ENCODE assay signal across 8 cellular contexts in the genomic region with DNA sequence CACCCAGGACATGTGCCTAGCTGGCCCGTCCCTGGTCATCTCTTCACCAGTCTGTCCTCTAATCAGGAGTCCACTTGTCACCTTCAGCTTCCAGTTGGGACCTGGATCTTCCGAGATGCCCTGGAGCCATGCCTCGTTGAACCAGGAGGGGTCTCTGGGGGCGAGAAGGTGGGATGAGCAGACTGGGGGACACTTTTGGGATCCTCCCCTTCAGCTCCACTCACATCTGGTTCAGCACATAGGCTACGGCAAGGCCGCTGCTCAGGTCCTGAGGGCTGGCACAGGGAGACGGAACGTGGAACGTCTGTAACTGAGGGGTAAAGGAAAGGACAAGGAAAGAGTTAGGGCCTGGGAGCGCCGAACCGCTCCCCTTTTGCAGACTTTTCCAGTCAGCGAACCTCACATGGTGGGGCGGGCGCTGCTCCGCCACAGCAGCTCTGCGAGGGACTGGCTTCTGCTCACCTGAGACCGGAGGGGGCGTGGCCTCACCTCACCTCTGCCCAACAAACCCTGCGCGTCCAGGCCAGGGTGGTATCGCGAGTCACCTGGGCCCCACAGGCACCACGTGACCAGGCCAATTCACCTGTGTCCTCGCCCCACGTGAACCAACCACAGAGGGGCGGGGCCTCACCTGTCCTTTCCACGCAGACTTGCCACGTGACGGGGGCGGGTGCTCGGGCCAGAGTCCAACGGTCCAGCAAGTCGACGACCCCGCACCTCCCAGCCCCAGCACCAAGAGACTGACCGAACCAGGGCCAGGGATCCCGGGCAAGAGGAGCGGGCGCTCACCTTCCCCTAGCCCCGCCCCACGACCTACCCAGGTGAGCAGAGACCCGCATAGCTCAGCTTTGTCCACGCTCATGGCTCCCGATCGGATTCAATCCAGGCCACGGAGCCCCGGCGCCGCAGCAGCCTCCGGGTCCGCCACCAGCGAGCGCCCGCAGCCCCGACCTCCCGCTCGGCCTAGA. TPM values are rescaled to one million over a fixed set of nuclear protein-coding genes. Genes with fewer than 3 reads are reported as not detected.
DNase-seq lines count a peak whose midpoint lies in the region; ATAC-seq and TF ChIP-seq lines count a peak whose summit lies in the region.

A gene with protein sequence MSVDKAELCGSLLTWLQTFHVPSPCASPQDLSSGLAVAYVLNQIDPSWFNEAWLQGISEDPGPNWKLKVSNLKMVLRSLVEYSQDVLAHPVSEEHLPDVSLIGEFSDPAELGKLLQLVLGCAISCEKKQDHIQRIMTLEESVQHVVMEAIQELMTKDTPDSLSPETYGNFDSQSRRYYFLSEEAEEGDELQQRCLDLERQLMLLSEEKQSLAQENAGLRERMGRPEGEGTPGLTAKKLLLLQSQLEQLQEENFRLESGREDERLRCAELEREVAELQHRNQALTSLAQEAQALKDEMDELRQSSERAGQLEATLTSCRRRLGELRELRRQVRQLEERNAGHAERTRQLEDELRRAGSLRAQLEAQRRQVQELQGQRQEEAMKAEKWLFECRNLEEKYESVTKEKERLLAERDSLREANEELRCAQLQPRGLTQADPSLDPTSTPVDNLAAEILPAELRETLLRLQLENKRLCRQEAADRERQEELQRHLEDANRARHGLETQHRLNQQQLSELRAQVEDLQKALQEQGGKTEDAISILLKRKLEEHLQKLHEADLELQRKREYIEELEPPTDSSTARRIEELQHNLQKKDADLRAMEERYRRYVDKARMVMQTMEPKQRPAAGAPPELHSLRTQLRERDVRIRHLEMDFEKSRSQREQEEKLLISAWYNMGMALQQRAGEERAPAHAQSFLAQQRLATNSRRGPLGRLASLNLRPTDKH (minus strand): TSS at position 965 of the 968 bp plus-strand sequence. CDS start 103 bp downstream, at position 862.

- H3K4me2 ChIP-seq in mesendoderm (ENCODE audit: low read length) = peak within 1 kb of the TSS; percentile 87

- H3K4me1 ChIP-seq in SJCRH30 (peaks cover 18% of the 10 kb centered on the region), mesendoderm (ENCODE audit: control insufficient read depth, low read depth, low read length) (peaks cover 8% of the 10 kb centered on the region), tibial artery (peaks cover 0 to 49% (median 35%) of the 10 kb centered on the region in 4 donors)

- intact Hi-C loops in tibial artery (cut with DNase I; ENCODE audit: low total_unique reads) = no loop called here

- no peak for TF ChIP-seq CTCF in tibial artery (IDR thresholded peaks at IDR 0.05)

- H4K8ac ChIP-seq in mesendoderm (ENCODE audit: low read depth, low read length) = no peak within 1 kb of the TSS

- H3K27me3 ChIP-seq in SJCRH30 = no peaks in the 10 kb centered on the region
- no peaks in the 10 kb centered on the region for H3K27me3 ChIP-seq in mesendoderm (ENCODE audit: insufficient read depth, low read length, poor library complexity)
- no peaks in the 10 kb centered on the region for H3K27me3 ChIP-seq in tibial artery

- peak within 1 kb of the TSS; percentile 95 for H3K56ac ChIP-seq in mesendoderm (ENCODE audit: low read length)

- no peak within 1 kb of the TSS for H2BK5ac ChIP-seq in mesendoderm (ENCODE audit: low read length)

- no peak within 1 kb of the TSS for H3K4ac ChIP-seq in mesendoderm (ENCODE audit: low read depth, low read length)

- H3K9me3 ChIP-seq in SJCRH30 (replicated peaks) (no peaks in the 10 kb centered on the region), tibial artery (no peaks in the 10 kb centered on the region)

- peak within 1 kb of the TSS; percentile 13 for H3K18ac ChIP-seq in mesendoderm (ENCODE audit: low read length)

- no peak within 1 kb of the TSS for H2AK5ac ChIP-seq in mesendoderm (ENCODE audit: low read length)

- peak; percentile 88 for DNase-seq in DMS53 treated with DMSO at 0.1 percent for 48 hours (lab: John Stamatoyannopoulos, UW; ENCODE audit: unreplicated experiment)
- DNase-seq in SJCRH30 = no peak
- peak; percentile 73 for DNase-seq in ecto neural progenitor cell (ENCODE audit: low spot score)
- DNase-seq in mesendoderm = peak; percentile 91
- DNase-seq in tibial artery = peak in 1 of 2 donors; percentile 80
- no peak for DNase-seq in GM19238 (ENCODE audit: insufficient read length, low spot score)
- no peak for DNase-seq in ACHN

- H3K4me3 ChIP-seq in SJCRH30 (peak within 1 kb of the TSS; percentile 64), mesendoderm (ENCODE audit: low read length) (peak within 1 kb of the TSS; percentile 45), tibial artery (peak within 1 kb of the TSS; percentile 62 to 90)

- H2BK15ac ChIP-seq in mesendoderm (replicated peaks; ENCODE audit: low read depth) = no peak within 1 kb of the TSS

- ATAC-seq in HG03108 (IDR thresholded peaks at IDR 0.05; ENCODE audit: unreplicated experiment) = peak; percentile 1

- H3K79me1 ChIP-seq in mesendoderm (ENCODE audit: low read length) = no peaks in the 10 kb centered on the region

- H3K27ac ChIP-seq in SJCRH30 (peak within 1 kb of the TSS; percentile 17; the same call in 1 of the 2 replicates), mesendoderm (ENCODE audit: low read depth, low read length) (peak within 1 kb of the TSS; percentile 15), tibial artery (peak within 1 kb of the TSS; percentile 83 to 91)

- no CpG with 5 or more reads among the region's 58 CpGs for WGBS in mesendoderm (ENCODE audit: extremely low coverage, insufficient coverage, low lambda C conversion rate)

- no peaks in the 10 kb centered on the region for H3K79me2 ChIP-seq in mesendoderm (ENCODE audit: control insufficient read depth, insufficient read depth, low read length)

- no peak within 1 kb of the TSS for H3K23ac ChIP-seq in mesendoderm (ENCODE audit: low read length)

- H3K36me3 ChIP-seq in SJCRH30 (no peaks in the 10 kb centered on the region), mesendoderm (ENCODE audit: control insufficient read depth, insufficient read depth, low read length) (no peaks in the 10 kb centered on the region), tibial artery (peaks cover 0 to 16% (median 0%) of the 10 kb centered on the region in 3 donors)

- no peak within 1 kb of the TSS for H2BK120ac ChIP-seq in mesendoderm (ENCODE audit: low read depth, low read length)

- peak within 1 kb of the TSS; percentile 77 for H3K9ac ChIP-seq in mesendoderm (ENCODE audit: low read length)

- no peak within 1 kb of the TSS for H4K5ac ChIP-seq in mesendoderm (ENCODE audit: low read length)

- in situ Hi-C loops in ACHN (cut with HindIII; ENCODE audit: low pct_ligation_motif_present, low pct_unique_long_range_greater_than_20kb, low sequenced_read_pairs) = no loop called here

RNA-seq across cellular contexts. Expression of the gene that starts here (rescaled TPM):
- total RNA-seq in SJCRH30 (2014; rRNA removed; shearing (Covaris generic)) = 14.1 and 19.0 TPM in 2 replicates
- polyA plus RNA-seq in mesendoderm (2013, experiment 1 of 2) = 25.7 TPM
- polyA plus RNA-seq in mesendoderm (2013, experiment 2 of 2) = 28.2 TPM

Comparison
In these comparisons a context has a peak if more than half of its experiments do, and no peak if none do; other contexts are left out.
1. DNase-seq: peak in DMS53 treated with DMSO at 0.1 percent for 48 hours (single experiment), ecto neural progenitor cell (single experiment) and mesendoderm (single experiment); none in SJCRH30 (0 of 2), GM19238 (single experiment) and ACHN (single experiment).
2. H3K27ac ChIP-seq: peak in every context shown above with its lines; median percentile 87 in tibial artery; 17 in SJCRH30; 15 in mesendoderm.
3. Peak in every context shown above with its lines, with median percentiles within 50 percentile points of each other: H3K4me3 ChIP-seq.